In genomic region chr6:159148641-159149040, GRCh38 we compare ENCODE assay signal across 38 cellular contexts. TPM values are rescaled to one million over a fixed set of nuclear protein-coding genes. Genes with fewer than 3 reads are reported as not detected.
"Had no signal": no experiment of that assay in that cellular context is flagged by ENCODE, and none has a peak within 500 bp of the region (broad histone marks: within the 10 kb centered on the region; RNA-seq: fewer than 3 reads in every experiment).

No MANE protein-coding gene starts in this region.

- DNase-seq: Karpas-422, Kasumi-1, MG63, MM.1S, MV-4-11, NCI-H1048, NCI-H1092, NCI-H1092 treated with DMSO at 0.1 percent for 48 hours, NCI-H1105, NCI-H1105 treated with DMSO at 0.1 percent for 48 hours, NCI-H1417, NCI-H1417 treated with DMSO at 0.1 percent for 48 hours, NCI-H1436, NCI-H1436 treated with DMSO at 0.1 percent for 48 hours, NCI-H146, NCI-H1694, NCI-H1694 treated with DMSO at 0.1 percent for 48 hours, NCI-H187, NCI-H187 treated with DMSO at 0.1 percent for 48 hours, NCI-H1930, NCI-H2029, NCI-H2029 treated with DMSO at 0.1 percent for 48 hours, NCI-H2081, NCI-H2081 treated with DMSO at 0.1 percent for 48 hours, NCI-H2107, NCI-H2171, NCI-H2171 treated with DMSO at 0.1 percent for 48 hours, NCI-H2227 treated with DMSO at 0.1 percent for 48 hours, NCI-H226, NCI-H345, NCI-H446, NCI-H446 treated with DMSO at 0.1 percent for 48 hours, NCI-H510A had no signal

- H3K4me3 ChIP-seq: MG63 had no signal

- H3K27ac ChIP-seq: KMS-11 had no signal

- H3K36me3 ChIP-seq: MG63 had no signal

- H3K9me3 ChIP-seq: MG63 had no signal

RNA-seq across cellular contexts. Expression of gene FNDC1, which starts 20.6 kb away (rescaled TPM):
- total RNA-seq: LHCN-M2, M059J, MCF 10A, NCI-H460 had no signal
